ENCODE assay signal across 22 cellular contexts in genomic region chr2:193556766-193557470, GRCh38.
DNase-seq lines count a peak whose midpoint lies in the region; ATAC-seq, FAIRE-seq and TF ChIP-seq lines count a peak whose summit lies in the region.
"Had no signal": no experiment of that assay in that cellular context is flagged by ENCODE, and none has a peak within 500 bp of the region (broad histone marks: within the 10 kb centered on the region; RNA-seq: fewer than 3 reads in every experiment).

No MANE protein-coding gene starts in this region.

- no peak overlapping the region for H2BK12ac ChIP-seq in trophoblast cell (ENCODE audit: low read length)

- H3K27ac ChIP-seq in ACC112 (ENCODE audit: low read depth, low read length) (peak overlapping the region; percentile 45; the same call in 1 of the 2 replicates), astrocyte (ENCODE audit: low read depth, low read length) (peak overlapping the region; percentile 13), kidney (ENCODE audit: low read depth in 2 of 2, low read length in 2 of 2) (no peak overlapping the region), trophoblast cell (ENCODE audit: low read depth, low read length) (no peak overlapping the region)
- H3K27ac ChIP-seq: gastroesophageal sphincter, left lung, SK-N-MC had no signal

- FAIRE-seq in astrocyte (lab: Jason Lieb, UNC) (no peak), kidney (lab: Jason Lieb, UNC) (no peak)
- FAIRE-seq: GM18507 had no signal

- H3K4me1 ChIP-seq in ACC112 (ENCODE audit: control insufficient read depth, insufficient read depth, low read length, unreplicated experiment) (no peaks in the 10 kb centered on the region), astrocyte (ENCODE audit: insufficient read depth, low read length) (peaks cover 7% of the 10 kb centered on the region), kidney (ENCODE audit: control insufficient read depth in 1 of 2, insufficient read depth in 1 of 2, low read depth in 1 of 2, low read length in 2 of 2) (no peaks in the 10 kb centered on the region), trophoblast cell (ENCODE audit: control insufficient read depth in 1 of 2, insufficient read depth in 2 of 2, low read length in 2 of 2) (no peaks in the 10 kb centered on the region)
- H3K4me1 ChIP-seq: gastroesophageal sphincter, left lung had no signal

- no peak overlapping the region for H2AK5ac ChIP-seq in trophoblast cell (ENCODE audit: low read length)

- no peaks in the 10 kb centered on the region for H3K27me3 ChIP-seq in ACC112 (ENCODE audit: insufficient read depth, low read length)
- no peaks in the 10 kb centered on the region for H3K27me3 ChIP-seq in astrocyte (ENCODE audit: insufficient read depth, low read length)
- H3K27me3 ChIP-seq in trophoblast cell (ENCODE audit: insufficient read depth, low read length): no peaks in the 10 kb centered on the region
- H3K27me3 ChIP-seq: gastroesophageal sphincter, left lung had no signal

- H3K4me1 Mint-ChIP-seq in astrocyte (ENCODE audit: low read depth, unreplicated experiment): peaks cover 7% of the 10 kb centered on the region
- H3K4me1 Mint-ChIP-seq: activated naive CD4-positive, alpha-beta T cell treated with anti-CD3 and anti-CD28 coated beads, Interleukin-2, amount 50 U/mL, for 24 hours; CD4-positive, alpha-beta memory T cell had no signal

- no peak overlapping the region for H4K91ac ChIP-seq in trophoblast cell (ENCODE audit: low read depth, low read length)

- H3K79me1 ChIP-seq in trophoblast cell (ENCODE audit: low read length): no peaks in the 10 kb centered on the region

- intact Hi-C loops in kidney (cut with DNase I): no loop called here

- H3K36me3 ChIP-seq in ACC112 (ENCODE audit: insufficient read depth, low read length): no peaks in the 10 kb centered on the region
- no peaks in the 10 kb centered on the region for H3K36me3 ChIP-seq in astrocyte (ENCODE audit: insufficient read depth, low read length)
- H3K36me3 ChIP-seq in kidney (ENCODE audit: control insufficient read depth in 1 of 2, insufficient read depth in 2 of 2, low read length in 2 of 2): no peaks in the 10 kb centered on the region
- no peaks in the 10 kb centered on the region for H3K36me3 ChIP-seq in trophoblast cell (ENCODE audit: control insufficient read depth in 1 of 2, insufficient read depth in 2 of 2, low read length in 2 of 2)
- H3K36me3 ChIP-seq: gastroesophageal sphincter, left lung had no signal

- DNase-seq in HS-5 (ENCODE audit: low read depth) (peak; percentile 11), astrocyte (ENCODE audit: low read depth) (peak; percentile 71), glomerular visceral epithelial cell (ENCODE audit: extremely low spot score) (peak; percentile 13), kidney (no peak), trophoblast cell (no peak), left lobe of liver (ENCODE audit: low spot score) (no peak)
- DNase-seq in stimulated activated CD4-positive, alpha-beta T cell treated with anti-CD3 and anti-CD28 coated beads, Interleukin-12 subunit alpha, Interleukin-12 subunit beta, amount 100 ng/mL, for 4 hours: no peak
- DNase-seq: CD4-positive, alpha-beta memory T cell; cortex of kidney; Karpas-422; left lung; midbrain; NCI-H1105 treated with DMSO at 0.1 percent for 48 hours; T-helper 9 cell had no signal

- no peak overlapping the region for H4K8ac ChIP-seq in trophoblast cell (ENCODE audit: low read depth, low read length)

- no peaks in the 10 kb centered on the region for H3K27me3 Mint-ChIP-seq in astrocyte (ENCODE audit: low read depth, unreplicated experiment)
- H3K27me3 Mint-ChIP-seq: activated naive CD4-positive, alpha-beta T cell treated with anti-CD3 and anti-CD28 coated beads, Interleukin-2, amount 50 U/mL, for 24 hours; brain; CD4-positive, alpha-beta memory T cell had no signal

- H3K4me3 ChIP-seq in ACC112 (ENCODE audit: low read depth, low read length) (peak overlapping the region; percentile 38; the same call in 1 of the 2 replicates), astrocyte (ENCODE audit: insufficient read depth, low read depth, low read length) (no peak overlapping the region), kidney (ENCODE audit: low read length in 2 of 2) (no peak overlapping the region), trophoblast cell (ENCODE audit: low read depth, low read length) (no peak overlapping the region)
- H3K4me3 ChIP-seq: gastroesophageal sphincter, left lung, SK-N-MC had no signal

- no peak overlapping the region for H3K4me3 Mint-ChIP-seq in astrocyte (ENCODE audit: unreplicated experiment)
- H3K4me3 Mint-ChIP-seq: activated naive CD4-positive, alpha-beta T cell treated with anti-CD3 and anti-CD28 coated beads, Interleukin-2, amount 50 U/mL, for 24 hours; brain; CD4-positive, alpha-beta memory T cell; neural crest cell had no signal

- no peak overlapping the region for H3K9ac ChIP-seq in astrocyte (ENCODE audit: low read length)
- H3K9ac ChIP-seq in kidney (ENCODE audit: low read length in 2 of 2): no peak overlapping the region
- no peak overlapping the region for H3K9ac ChIP-seq in trophoblast cell (ENCODE audit: low read length)

- H3K9me3 Mint-ChIP-seq in astrocyte (ENCODE audit: unreplicated experiment): no peaks in the 10 kb centered on the region
- H3K9me3 Mint-ChIP-seq: activated naive CD4-positive, alpha-beta T cell treated with anti-CD3 and anti-CD28 coated beads, Interleukin-2, amount 50 U/mL, for 24 hours; CD4-positive, alpha-beta memory T cell; neural crest cell had no signal

- no peak for TF ChIP-seq CTCF in astrocyte (IDR thresholded peaks at IDR 0.05; ENCODE audit: insufficient read depth, low read depth, low read length)
- no peak for TF ChIP-seq CTCF in kidney (IDR thresholded peaks at IDR 0.05; ENCODE audit: borderline replicate concordance, extremely low read depth, insufficient read depth)

- H2BK120ac ChIP-seq in trophoblast cell (ENCODE audit: insufficient read depth, low read length, poor library complexity): no peak overlapping the region

- no peak for ATAC-seq in left lobe of liver
- ATAC-seq: gastroesophageal sphincter, left lung, Panc1 had no signal

- H3K4ac ChIP-seq in trophoblast cell (ENCODE audit: low read depth, low read length): no peak overlapping the region

- no CpG with 5 or more reads among the region's 1 CpG for WGBS in trophoblast cell (ENCODE audit: extremely low coverage, insufficient coverage, insufficient read length)

- H3K4me2 ChIP-seq in astrocyte (ENCODE audit: low read length) (peak overlapping the region; percentile 14), trophoblast cell (ENCODE audit: low read length) (no peak overlapping the region)

- no peak overlapping the region for H2BK5ac ChIP-seq in trophoblast cell (ENCODE audit: low read depth, low read length, poor library complexity)

- no peaks in the 10 kb centered on the region for H3K36me3 Mint-ChIP-seq in astrocyte (ENCODE audit: low read depth, unreplicated experiment)
- H3K36me3 Mint-ChIP-seq: activated naive CD4-positive, alpha-beta T cell treated with anti-CD3 and anti-CD28 coated beads, Interleukin-2, amount 50 U/mL, for 24 hours; brain; CD4-positive, alpha-beta memory T cell had no signal

- H3K18ac ChIP-seq in trophoblast cell (ENCODE audit: low read length): no peak overlapping the region

- H3K27ac Mint-ChIP-seq in astrocyte (ENCODE audit: unreplicated experiment): peak overlapping the region; percentile 55
- H3K27ac Mint-ChIP-seq: activated naive CD4-positive, alpha-beta T cell treated with anti-CD3 and anti-CD28 coated beads, Interleukin-2, amount 50 U/mL, for 24 hours; brain had no signal

- peak overlapping the region; percentile 7 for H2AFZ ChIP-seq in ACC112 (ENCODE audit: low read length, unreplicated experiment)
- no peak overlapping the region for H2AFZ ChIP-seq in astrocyte (ENCODE audit: low read depth, low read length)
- no peak overlapping the region for H2AFZ ChIP-seq in trophoblast cell (ENCODE audit: insufficient read depth, low read length, poor library complexity)

- H3K14ac ChIP-seq in trophoblast cell (ENCODE audit: low read length): no peak overlapping the region

- no peak overlapping the region for H3K23ac ChIP-seq in trophoblast cell (ENCODE audit: low read length)

- H3K9me3 ChIP-seq in astrocyte (ENCODE audit: insufficient read depth, low read depth, low read length): no peaks in the 10 kb centered on the region
- peaks cover 0 to 4% of the 10 kb centered on the region in 2 donors for H3K9me3 ChIP-seq in kidney (ENCODE audit: control insufficient read depth in 1 of 2, low read length in 2 of 2)
- H3K9me3 ChIP-seq in trophoblast cell (ENCODE audit: insufficient read depth, low read depth, low read length): no peaks in the 10 kb centered on the region
- H3K9me3 ChIP-seq: gastroesophageal sphincter had no signal

- no peaks in the 10 kb centered on the region for H3K79me2 ChIP-seq in ACC112 (ENCODE audit: control insufficient read depth, insufficient read depth, low read length, unreplicated experiment)
- H3K79me2 ChIP-seq in astrocyte (ENCODE audit: insufficient read depth, low read length): no peaks in the 10 kb centered on the region
- no peaks in the 10 kb centered on the region for H3K79me2 ChIP-seq in trophoblast cell (ENCODE audit: control insufficient read depth, insufficient read depth, low read length, poor library complexity)

- no peak overlapping the region for H4K12ac ChIP-seq in trophoblast cell (ENCODE audit: low read depth, low read length)

- H4K20me1 ChIP-seq in astrocyte (ENCODE audit: insufficient read depth, low read length): no peaks in the 10 kb centered on the region

Comparison
In these comparisons a context has a peak if more than half of its experiments do, and no peak if none do; other contexts are left out.
1. H3K27ac ChIP-seq: peak in ACC112 (single experiment) and astrocyte (single experiment); none in kidney (0 of 2) and trophoblast cell (single experiment).
2. DNase-seq: peak in HS-5 (single experiment), astrocyte (single experiment) and glomerular visceral epithelial cell (single experiment); none in kidney (single experiment), trophoblast cell (0 of 2), stimulated activated CD4-positive, alpha-beta T cell treated with anti-CD3 and anti-CD28 coated beads, Interleukin-12 subunit alpha, Interleukin-12 subunit beta, amount 100 ng/mL, for 4 hours (single experiment) and left lobe of liver (single experiment).